ENCODE assay signal across 1 cellular context in the genomic region with DNA sequence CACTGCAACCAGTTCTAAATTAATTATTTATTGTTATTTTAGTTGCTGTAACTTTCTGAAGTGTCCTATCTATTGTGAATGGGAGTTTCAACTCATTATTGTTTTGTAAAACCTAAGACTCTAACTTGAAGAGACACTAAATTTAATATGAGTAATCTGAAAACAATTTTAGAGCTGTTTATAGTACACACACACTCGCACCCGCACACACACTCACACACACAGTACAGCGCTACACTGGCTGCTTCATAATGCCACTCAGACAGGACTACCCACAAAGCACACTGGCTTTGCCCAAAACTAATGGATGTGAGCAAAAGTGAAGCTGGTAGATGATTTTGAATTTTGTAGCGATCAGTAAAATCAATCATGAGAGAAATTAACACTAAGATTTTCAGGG.
TF ChIP-seq lines count a peak whose summit lies in the region.

No MANE protein-coding gene starts in this region.

TF ChIP-seq in GM23338, 12 proteins besides CTCF, POLR2A, EP300 and RAD21 (continued from another document):
- TF ChIP-seq, protein P1, sequence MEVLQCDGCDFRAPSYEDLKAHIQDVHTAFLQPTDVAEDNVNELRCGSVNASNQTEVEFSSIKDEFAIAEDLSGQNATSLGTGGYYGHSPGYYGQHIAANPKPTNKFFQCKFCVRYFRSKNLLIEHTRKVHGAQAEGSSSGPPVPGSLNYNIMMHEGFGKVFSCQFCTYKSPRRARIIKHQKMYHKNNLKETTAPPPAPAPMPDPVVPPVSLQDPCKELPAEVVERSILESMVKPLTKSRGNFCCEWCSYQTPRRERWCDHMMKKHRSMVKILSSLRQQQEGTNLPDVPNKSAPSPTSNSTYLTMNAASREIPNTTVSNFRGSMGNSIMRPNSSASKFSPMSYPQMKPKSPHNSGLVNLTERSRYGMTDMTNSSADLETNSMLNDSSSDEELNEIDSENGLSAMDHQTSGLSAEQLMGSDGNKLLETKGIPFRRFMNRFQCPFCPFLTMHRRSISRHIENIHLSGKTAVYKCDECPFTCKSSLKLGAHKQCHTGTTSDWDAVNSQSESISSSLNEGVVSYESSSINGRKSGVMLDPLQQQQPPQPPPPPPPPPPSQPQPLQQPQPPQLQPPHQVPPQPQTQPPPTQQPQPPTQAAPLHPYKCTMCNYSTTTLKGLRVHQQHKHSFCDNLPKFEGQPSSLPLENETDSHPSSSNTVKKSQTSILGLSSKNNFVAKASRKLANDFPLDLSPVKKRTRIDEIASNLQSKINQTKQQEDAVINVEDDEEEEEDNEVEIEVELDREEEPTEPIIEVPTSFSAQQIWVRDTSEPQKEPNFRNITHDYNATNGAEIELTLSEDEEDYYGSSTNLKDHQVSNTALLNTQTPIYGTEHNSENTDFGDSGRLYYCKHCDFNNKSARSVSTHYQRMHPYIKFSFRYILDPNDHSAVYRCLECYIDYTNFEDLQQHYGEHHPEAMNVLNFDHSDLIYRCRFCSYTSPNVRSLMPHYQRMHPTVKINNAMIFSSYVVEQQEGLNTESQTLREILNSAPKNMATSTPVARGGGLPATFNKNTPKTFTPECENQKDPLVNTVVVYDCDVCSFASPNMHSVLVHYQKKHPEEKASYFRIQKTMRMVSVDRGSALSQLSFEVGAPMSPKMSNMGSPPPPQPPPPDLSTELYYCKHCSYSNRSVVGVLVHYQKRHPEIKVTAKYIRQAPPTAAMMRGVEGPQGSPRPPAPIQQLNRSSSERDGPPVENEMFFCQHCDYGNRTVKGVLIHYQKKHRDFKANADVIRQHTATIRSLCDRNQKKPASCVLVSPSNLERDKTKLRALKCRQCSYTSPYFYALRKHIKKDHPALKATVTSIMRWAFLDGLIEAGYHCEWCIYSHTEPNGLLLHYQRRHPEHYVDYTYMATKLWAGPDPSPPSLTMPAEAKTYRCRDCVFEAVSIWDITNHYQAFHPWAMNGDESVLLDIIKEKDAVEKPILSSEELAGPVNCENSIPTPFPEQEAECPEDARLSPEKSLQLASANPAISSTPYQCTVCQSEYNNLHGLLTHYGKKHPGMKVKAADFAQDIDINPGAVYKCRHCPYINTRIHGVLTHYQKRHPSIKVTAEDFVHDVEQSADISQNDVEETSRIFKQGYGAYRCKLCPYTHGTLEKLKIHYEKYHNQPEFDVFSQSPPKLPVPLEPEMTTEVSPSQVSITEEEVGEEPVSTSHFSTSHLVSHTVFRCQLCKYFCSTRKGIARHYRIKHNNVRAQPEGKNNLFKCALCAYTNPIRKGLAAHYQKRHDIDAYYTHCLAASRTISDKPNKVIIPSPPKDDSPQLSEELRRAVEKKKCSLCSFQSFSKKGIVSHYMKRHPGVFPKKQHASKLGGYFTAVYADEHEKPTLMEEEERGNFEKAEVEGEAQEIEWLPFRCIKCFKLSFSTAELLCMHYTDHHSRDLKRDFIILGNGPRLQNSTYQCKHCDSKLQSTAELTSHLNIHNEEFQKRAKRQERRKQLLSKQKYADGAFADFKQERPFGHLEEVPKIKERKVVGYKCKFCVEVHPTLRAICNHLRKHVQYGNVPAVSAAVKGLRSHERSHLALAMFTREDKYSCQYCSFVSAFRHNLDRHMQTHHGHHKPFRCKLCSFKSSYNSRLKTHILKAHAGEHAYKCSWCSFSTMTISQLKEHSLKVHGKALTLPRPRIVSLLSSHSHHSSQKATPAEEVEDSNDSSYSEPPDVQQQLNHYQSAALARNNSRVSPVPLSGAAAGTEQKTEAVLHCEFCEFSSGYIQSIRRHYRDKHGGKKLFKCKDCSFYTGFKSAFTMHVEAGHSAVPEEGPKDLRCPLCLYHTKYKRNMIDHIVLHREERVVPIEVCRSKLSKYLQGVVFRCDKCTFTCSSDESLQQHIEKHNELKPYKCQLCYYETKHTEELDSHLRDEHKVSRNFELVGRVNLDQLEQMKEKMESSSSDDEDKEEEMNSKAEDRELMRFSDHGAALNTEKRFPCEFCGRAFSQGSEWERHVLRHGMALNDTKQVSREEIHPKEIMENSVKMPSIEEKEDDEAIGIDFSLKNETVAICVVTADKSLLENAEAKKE (CRISPR knock-in tag; IDR thresholded peaks at IDR 0.05) = no peak
- TF ChIP-seq EZH2 (IDR thresholded peaks at IDR 0.05; ENCODE audit: low read depth, unreplicated experiment) = no peak
- TF ChIP-seq STAT1 (IDR thresholded peaks at IDR 0.05; ENCODE audit: unreplicated experiment) = no peak
- TF ChIP-seq POLR2AphosphoS5 (IDR thresholded peaks at IDR 0.05; ENCODE audit: low read depth) = no peak
- no peak for TF ChIP-seq NANOG (IDR thresholded peaks at IDR 0.05; ENCODE audit: borderline replicate concordance)
- TF ChIP-seq, protein P2, sequence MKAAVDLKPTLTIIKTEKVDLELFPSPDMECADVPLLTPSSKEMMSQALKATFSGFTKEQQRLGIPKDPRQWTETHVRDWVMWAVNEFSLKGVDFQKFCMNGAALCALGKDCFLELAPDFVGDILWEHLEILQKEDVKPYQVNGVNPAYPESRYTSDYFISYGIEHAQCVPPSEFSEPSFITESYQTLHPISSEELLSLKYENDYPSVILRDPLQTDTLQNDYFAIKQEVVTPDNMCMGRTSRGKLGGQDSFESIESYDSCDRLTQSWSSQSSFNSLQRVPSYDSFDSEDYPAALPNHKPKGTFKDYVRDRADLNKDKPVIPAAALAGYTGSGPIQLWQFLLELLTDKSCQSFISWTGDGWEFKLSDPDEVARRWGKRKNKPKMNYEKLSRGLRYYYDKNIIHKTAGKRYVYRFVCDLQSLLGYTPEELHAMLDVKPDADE (IDR thresholded peaks at IDR 0.05) = no peak
- no peak for TF ChIP-seq ZNF114 (CRISPR knock-in tag; IDR thresholded peaks at IDR 0.05)
